ENCODE assay signal across 25 cellular contexts in genomic region chr3:48795997-48796732, GRCh38.
"Had no signal": no experiment of that assay in that cellular context is flagged by ENCODE, and none has a peak within 500 bp of the region (broad histone marks: within the 10 kb centered on the region; RNA-seq: fewer than 3 reads in every experiment).

No MANE protein-coding gene starts in this region.

- H3K27ac Mint-ChIP-seq: activated B cell treated with CpG ODN at 0.5 μM for 24 hours; activated CD4-positive, alpha-beta memory T cell treated with anti-CD3 and anti-CD28 coated beads for 36 hours; activated naive CD4-positive, alpha-beta T cell treated with anti-CD3 and anti-CD28 coated beads, Interleukin-2, amount 10 ng/mL, durations not matched to agents 7 days and 5 days; activated naive CD8-positive, alpha-beta T cell treated with anti-CD3 and anti-CD28 coated beads, Interleukin-2, amount 50 U/mL, for 24 hours; activated T-helper 17 cell treated with anti-CD3 and anti-CD28 coated beads, Interleukin-2, amount 50 U/mL, for 72 hours; brain had no signal

- H3K4me3 ChIP-seq: coronary artery, gastroesophageal sphincter, heart right ventricle, pancreas, spleen, thyroid gland, uterus had no signal

- H3K4me1 Mint-ChIP-seq: activated B cell treated with CpG ODN at 0.5 μM for 24 hours; activated naive CD8-positive, alpha-beta T cell treated with anti-CD3 and anti-CD28 coated beads, Interleukin-2, amount 50 U/mL, for 24 hours; activated T-helper 17 cell treated with anti-CD3 and anti-CD28 coated beads, Interleukin-2, amount 50 U/mL, for 72 hours; brain had no signal

- H3K9me3 ChIP-seq: gastroesophageal sphincter, heart right ventricle, neutrophil, pancreas, spleen, thyroid gland, uterus had no signal

- H3K4me1 ChIP-seq: gastroesophageal sphincter, spleen, thyroid gland, uterus had no signal

- H3K27me3 ChIP-seq: gastroesophageal sphincter, heart right ventricle, neutrophil, pancreas, spleen, thyroid gland, uterus had no signal

- H3K9me3 Mint-ChIP-seq: activated B cell treated with CpG ODN at 0.5 μM for 24 hours; activated CD4-positive, alpha-beta memory T cell treated with anti-CD3 and anti-CD28 coated beads for 36 hours; activated naive CD4-positive, alpha-beta T cell treated with anti-CD3 and anti-CD28 coated beads, Interleukin-2, amount 10 ng/mL, durations not matched to agents 7 days and 5 days; activated naive CD8-positive, alpha-beta T cell treated with anti-CD3 and anti-CD28 coated beads, Interleukin-2, amount 50 U/mL, for 24 hours; activated T-helper 17 cell treated with anti-CD3 and anti-CD28 coated beads, Interleukin-2, amount 50 U/mL, for 72 hours; brain; natural killer cell had no signal

- H3K27ac ChIP-seq: coronary artery, gastroesophageal sphincter, heart right ventricle, neutrophil, pancreas, spleen, thyroid gland, uterus had no signal

- DNase-seq: activated B cell treated with CpG ODN at 0.5 μM for 24 hours; activated CD4-positive, alpha-beta memory T cell treated with anti-CD3 and anti-CD28 coated beads for 36 hours; activated CD4-positive, alpha-beta T cell treated with anti-CD3 and anti-CD28 coated beads for 4 hours; activated naive CD4-positive, alpha-beta T cell treated with anti-CD3 and anti-CD28 coated beads, Interleukin-2, amount 10 ng/mL, durations not matched to agents 7 days and 5 days; activated naive CD8-positive, alpha-beta T cell treated with anti-CD3 and anti-CD28 coated beads, Interleukin-2, amount 50 U/mL, for 24 hours; activated T-cell treated with anti-CD3 and anti-CD28 coated beads for 4 hours; anterior cingulate cortex; central memory CD4-positive, alpha-beta T cell; heart right ventricle; kidney glomerular epithelial cell; mesendoderm; natural killer cell; pancreas; spleen; stimulated activated CD8-positive, alpha-beta memory T cell treated with anti-CD3 and anti-CD28 coated beads, Interleukin-4, amount 100 ng/mL, for 48 hours; stimulated activated naive CD4-positive, alpha-beta T cell treated with Interleukin-2 at 50 U/mL for 16 hours; SW 1271; uterus had no signal

- H3K36me3 Mint-ChIP-seq: natural killer cell had no signal

- ATAC-seq: activated naive CD8-positive, alpha-beta T cell treated with anti-CD3 and anti-CD28 coated beads, Interleukin-2, amount 50 U/mL, for 24 hours; activated T-helper 17 cell treated with anti-CD3 and anti-CD28 coated beads, Interleukin-2, amount 50 U/mL, for 72 hours; gastroesophageal sphincter; heart right ventricle; natural killer cell; pancreas; sciatic nerve had no signal

- H3K36me3 ChIP-seq: neutrophil, pancreas, uterus had no signal

- H3K27me3 Mint-ChIP-seq: activated B cell treated with CpG ODN at 0.5 μM for 24 hours; activated CD4-positive, alpha-beta memory T cell treated with anti-CD3 and anti-CD28 coated beads for 36 hours; activated naive CD4-positive, alpha-beta T cell treated with anti-CD3 and anti-CD28 coated beads, Interleukin-2, amount 10 ng/mL, durations not matched to agents 7 days and 5 days; activated naive CD8-positive, alpha-beta T cell treated with anti-CD3 and anti-CD28 coated beads, Interleukin-2, amount 50 U/mL, for 24 hours; activated T-helper 17 cell treated with anti-CD3 and anti-CD28 coated beads, Interleukin-2, amount 50 U/mL, for 72 hours had no signal

- H3K4me3 Mint-ChIP-seq: activated B cell treated with CpG ODN at 0.5 μM for 24 hours; activated CD4-positive, alpha-beta memory T cell treated with anti-CD3 and anti-CD28 coated beads for 36 hours; activated naive CD4-positive, alpha-beta T cell treated with anti-CD3 and anti-CD28 coated beads, Interleukin-2, amount 10 ng/mL, durations not matched to agents 7 days and 5 days; activated naive CD8-positive, alpha-beta T cell treated with anti-CD3 and anti-CD28 coated beads, Interleukin-2, amount 50 U/mL, for 24 hours; activated T-helper 17 cell treated with anti-CD3 and anti-CD28 coated beads, Interleukin-2, amount 50 U/mL, for 72 hours; brain; natural killer cell had no signal
